In genomic region chr20:40658509-40658908, GRCh38 we compare ENCODE assay signal across 29 cellular contexts. TPM values are rescaled to one million over a fixed set of nuclear protein-coding genes. Genes with fewer than 3 reads are reported as not detected.
"Had no signal": no experiment of that assay in that cellular context is flagged by ENCODE, and none has a peak within 500 bp of the region (broad histone marks: within the 10 kb centered on the region; RNA-seq: fewer than 3 reads in every experiment).

No MANE protein-coding gene starts in this region.

- ATAC-seq: activated CD4-positive, alpha-beta T cell treated with anti-CD3 and anti-CD28 coated beads for 36 hours; activated CD8-positive, alpha-beta memory T cell treated with anti-CD3 and anti-CD28 coated beads, Interleukin-2, amount 10 ng/mL, durations not matched to agents 7 days and 5 days; activated CD8-positive, alpha-beta T cell treated with anti-CD3 and anti-CD28 coated beads, Interleukin-2, amount 10 ng/mL, durations not matched to agents 7 days and 5 days; activated naive CD8-positive, alpha-beta T cell treated with anti-CD3 and anti-CD28 coated beads, Interleukin-2, amount 50 U/mL, for 24 hours; body of pancreas had no signal

- H3K4me3 ChIP-seq: adrenal gland, body of pancreas had no signal

- H3K9me3 ChIP-seq: adrenal gland, body of pancreas had no signal

- H3K36me3 ChIP-seq: adrenal gland had no signal

- H3K27me3 ChIP-seq: adrenal gland, body of pancreas had no signal

- H3K27ac ChIP-seq: adrenal gland, body of pancreas, epithelial cell of prostate had no signal

- FAIRE-seq: colon, endometrium, endothelial cell of umbilical vein, frontal cortex had no signal

- H3K4me1 ChIP-seq: adrenal gland, body of pancreas had no signal

- DNase-seq: activated CD4-positive, alpha-beta memory T cell treated with anti-CD3 and anti-CD28 coated beads for 36 hours; activated CD4-positive, alpha-beta T cell treated with anti-CD3 and anti-CD28 coated beads for 36 hours; activated CD4-positive, alpha-beta T cell treated with anti-CD3 and anti-CD28 coated beads, Interleukin-2, amount 10 ng/mL, durations not matched to agents 24 days and 14 days; activated CD4-positive, CD25-positive, alpha-beta regulatory T cell; activated CD4-positive, CD25-positive, alpha-beta regulatory T cell treated with anti-CD3 and anti-CD28 coated beads, Interleukin-2, amount 50 U/mL, for 72 hours; activated CD8-positive, alpha-beta memory T cell treated with anti-CD3 and anti-CD28 coated beads, Interleukin-2, amount 10 ng/mL, durations not matched to agents 7 days and 5 days; activated CD8-positive, alpha-beta memory T cell treated with anti-CD3 and anti-CD28 coated beads, Interleukin-2, amount 50 U/mL, for 4 hours; activated CD8-positive, alpha-beta T cell treated with anti-CD3 and anti-CD28 coated beads, Interleukin-2, amount 10 ng/mL, durations not matched to agents 7 days and 5 days; activated effector memory CD4-positive, alpha-beta T cell treated with anti-CD3 and anti-CD28 coated beads, Interleukin-2, amount 50 U/mL, for 16 hours; activated naive CD4-positive, alpha-beta T cell treated with anti-CD3 and anti-CD28 coated beads for 36 hours; activated naive CD8-positive, alpha-beta T cell treated with anti-CD3 and anti-CD28 coated beads for 36 hours; activated naive CD8-positive, alpha-beta T cell treated with anti-CD3 and anti-CD28 coated beads, Interleukin-2, amount 50 U/mL, for 24 hours; activated T-cell treated with anti-CD3 and anti-CD28 coated beads, Interleukin-2, amount 50 U/mL, for 1 hour; activated T-cell treated with anti-CD3 and anti-CD28 coated beads, Interleukin-2, amount 50 U/mL, for 48 hours; adrenal gland; amygdala; aorta; body of pancreas; cortex of kidney; dermis blood vessel endothelial cell; effector CD8-positive, alpha-beta T cell; foreskin fibroblast; glutamatergic neuron; T-helper 2 cell had no signal

RNA-seq across cellular contexts. Expression of gene MAFB, which starts 30.5 kb away (rescaled TPM):
- total RNA-seq: activated CD4-positive, alpha-beta memory T cell treated with anti-CD3 and anti-CD28 coated beads for 36 hours; activated CD4-positive, alpha-beta T cell treated with anti-CD3 and anti-CD28 coated beads for 36 hours; activated naive CD4-positive, alpha-beta T cell treated with anti-CD3 and anti-CD28 coated beads for 36 hours; activated naive CD8-positive, alpha-beta T cell treated with anti-CD3 and anti-CD28 coated beads for 36 hours had no signal
